In genomic region chr5:98586581-98586980, GRCh38 we compare ENCODE assay signal across 26 cellular contexts.
"Had no signal": no experiment of that assay in that cellular context is flagged by ENCODE, and none has a peak within 500 bp of the region (broad histone marks: within the 10 kb centered on the region; RNA-seq: fewer than 3 reads in every experiment).

No MANE protein-coding gene starts in this region.

- H3K9me3 ChIP-seq: neutrophil, ovary, psoas muscle, stomach, thoracic aorta, thyroid gland, tibial nerve, upper lobe of left lung, vagina had no signal

- FAIRE-seq: urothelium cell line had no signal

- H3K4me1 ChIP-seq: parathyroid adenoma, psoas muscle, thyroid gland, tibial nerve, upper lobe of left lung had no signal

- DNase-seq: naive thymus-derived CD4-positive, alpha-beta T cell; natural killer cell; nucleus accumbens; ovary; posterior cingulate gyrus; psoas muscle; right cardiac atrium; stimulated activated CD4-positive, alpha-beta T cell treated with anti-CD3 and anti-CD28 coated beads, Interleukin-15, amount 100 ng/mL, for 24 hours; stimulated activated CD4-positive, alpha-beta T cell treated with anti-CD3 and anti-CD28 coated beads, Interleukin-2, amount 100 ng/mL, for 24 hours; stimulated activated CD4-positive, alpha-beta T cell treated with anti-CD3 and anti-CD28 coated beads, Interleukin-2, amount 100 ng/mL, for 48 hours; stimulated activated CD4-positive, alpha-beta T cell treated with anti-CD3 and anti-CD28 coated beads, Interleukin-4, amount 100 ng/mL, for 24 hours; stimulated activated naive B cell treated with anti-CD40 and anti-IgM and Interleukin-4, amounts not matched to agents 10 μg/mL and 1 μg/mL and 100 μg/mL, for 72 hours; stimulated activated naive CD4-positive, alpha-beta T cell treated with Interleukin-2 at 50 U/mL for 16 hours; stomach; thyroid gland; trophoblast cell; upper lobe of left lung had no signal

- H3K36me3 ChIP-seq: neutrophil, ovary, stomach, thoracic aorta, thyroid gland, tibial nerve, upper lobe of left lung, vagina had no signal

- H3K79me2 ChIP-seq: parathyroid adenoma had no signal

- H3K4me3 ChIP-seq: ovary, psoas muscle, skin epidermis, stomach, thoracic aorta, thyroid gland, tibial nerve, upper lobe of left lung, vagina had no signal

- H3K27ac ChIP-seq: neutrophil, ovary, parathyroid adenoma, psoas muscle, skin epidermis, stomach, thoracic aorta, thyroid gland, tibial nerve, upper lobe of left lung, vagina had no signal

- ATAC-seq: naive thymus-derived CD4-positive, alpha-beta T cell; natural killer cell; psoas muscle; right cardiac atrium; sciatic nerve; stimulated activated effector memory CD8-positive, alpha-beta T cell treated with anti-CD3 and anti-CD28 coated beads, Interleukin-12 subunit alpha, Interleukin-12 subunit beta, amount 100 ng/mL, for 72 hours; stimulated activated naive B cell treated with anti-CD40 and anti-IgM and Interleukin-4, amounts not matched to agents 10 μg/mL and 1 μg/mL and 100 μg/mL, for 72 hours had no signal

- H3K27me3 ChIP-seq: neutrophil, ovary, stomach, thyroid gland, tibial nerve, upper lobe of left lung, vagina had no signal

- H3K9ac ChIP-seq: parathyroid adenoma had no signal

- H2AFZ ChIP-seq: parathyroid adenoma had no signal
